In genomic region chr11:108647701-108648527, GRCh38 we compare ENCODE assay signal across 1 cellular context.
A peak's percentile ranks its signal among the peaks of the same experiment; 100 is the strongest.
TF ChIP-seq lines count a peak whose summit lies in the region.

No MANE protein-coding gene starts in this region.

TF ChIP-seq in HepG2, 621 proteins besides CTCF, POLR2A, EP300 and RAD21 (continued from another document):
- TF ChIP-seq, protein P1, sequence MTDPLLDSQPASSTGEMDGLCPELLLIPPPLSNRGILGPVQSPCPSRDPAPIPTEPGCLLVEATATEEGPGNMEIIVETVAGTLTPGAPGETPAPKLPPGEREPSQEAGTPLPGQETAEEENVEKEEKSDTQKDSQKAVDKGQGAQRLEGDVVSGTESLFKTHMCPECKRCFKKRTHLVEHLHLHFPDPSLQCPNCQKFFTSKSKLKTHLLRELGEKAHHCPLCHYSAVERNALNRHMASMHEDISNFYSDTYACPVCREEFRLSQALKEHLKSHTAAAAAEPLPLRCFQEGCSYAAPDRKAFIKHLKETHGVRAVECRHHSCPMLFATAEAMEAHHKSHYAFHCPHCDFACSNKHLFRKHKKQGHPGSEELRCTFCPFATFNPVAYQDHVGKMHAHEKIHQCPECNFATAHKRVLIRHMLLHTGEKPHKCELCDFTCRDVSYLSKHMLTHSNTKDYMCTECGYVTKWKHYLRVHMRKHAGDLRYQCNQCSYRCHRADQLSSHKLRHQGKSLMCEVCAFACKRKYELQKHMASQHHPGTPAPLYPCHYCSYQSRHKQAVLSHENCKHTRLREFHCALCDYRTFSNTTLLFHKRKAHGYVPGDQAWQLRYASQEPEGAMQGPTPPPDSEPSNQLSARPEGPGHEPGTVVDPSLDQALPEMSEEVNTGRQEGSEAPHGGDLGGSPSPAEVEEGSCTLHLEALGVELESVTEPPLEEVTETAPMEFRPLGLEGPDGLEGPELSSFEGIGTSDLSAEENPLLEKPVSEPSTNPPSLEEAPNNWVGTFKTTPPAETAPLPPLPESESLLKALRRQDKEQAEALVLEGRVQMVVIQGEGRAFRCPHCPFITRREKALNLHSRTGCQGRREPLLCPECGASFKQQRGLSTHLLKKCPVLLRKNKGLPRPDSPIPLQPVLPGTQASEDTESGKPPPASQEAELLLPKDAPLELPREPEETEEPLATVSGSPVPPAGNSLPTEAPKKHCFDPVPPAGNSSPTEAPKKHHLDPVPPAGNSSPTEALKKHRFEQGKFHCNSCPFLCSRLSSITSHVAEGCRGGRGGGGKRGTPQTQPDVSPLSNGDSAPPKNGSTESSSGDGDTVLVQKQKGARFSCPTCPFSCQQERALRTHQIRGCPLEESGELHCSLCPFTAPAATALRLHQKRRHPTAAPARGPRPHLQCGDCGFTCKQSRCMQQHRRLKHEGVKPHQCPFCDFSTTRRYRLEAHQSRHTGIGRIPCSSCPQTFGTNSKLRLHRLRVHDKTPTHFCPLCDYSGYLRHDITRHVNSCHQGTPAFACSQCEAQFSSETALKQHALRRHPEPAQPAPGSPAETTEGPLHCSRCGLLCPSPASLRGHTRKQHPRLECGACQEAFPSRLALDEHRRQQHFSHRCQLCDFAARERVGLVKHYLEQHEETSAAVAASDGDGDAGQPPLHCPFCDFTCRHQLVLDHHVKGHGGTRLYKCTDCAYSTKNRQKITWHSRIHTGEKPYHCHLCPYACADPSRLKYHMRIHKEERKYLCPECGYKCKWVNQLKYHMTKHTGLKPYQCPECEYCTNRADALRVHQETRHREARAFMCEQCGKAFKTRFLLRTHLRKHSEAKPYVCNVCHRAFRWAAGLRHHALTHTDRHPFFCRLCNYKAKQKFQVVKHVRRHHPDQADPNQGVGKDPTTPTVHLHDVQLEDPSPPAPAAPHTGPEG (CRISPR knock-in tag; IDR thresholded peaks at IDR 0.05) = no peak
- TF ChIP-seq RFXANK (CRISPR knock-in tag; IDR thresholded peaks at IDR 0.05) (0 out of 2 replicates have a peak, but pooled peaks have one; percentile 51), ZBED4 (CRISPR knock-in tag; IDR thresholded peaks at IDR 0.05; ENCODE audit: borderline replicate concordance) (peak; percentile 49; the same call in 1 of the 2 replicates), PPARG (CRISPR knock-in tag; conservative IDR thresholded peaks at IDR 0.05) (0 out of 2 replicates have a peak, but pooled peaks have one; percentile 20), TEAD3 (CRISPR knock-in tag; optimal IDR thresholded peaks at IDR 0.05; ENCODE audit: borderline replicate concordance) (peak; percentile 19), SMC3 (IDR thresholded peaks at IDR 0.05; ENCODE audit: low read length) (peak; percentile 87)
- TF ChIP-seq, protein P2, sequence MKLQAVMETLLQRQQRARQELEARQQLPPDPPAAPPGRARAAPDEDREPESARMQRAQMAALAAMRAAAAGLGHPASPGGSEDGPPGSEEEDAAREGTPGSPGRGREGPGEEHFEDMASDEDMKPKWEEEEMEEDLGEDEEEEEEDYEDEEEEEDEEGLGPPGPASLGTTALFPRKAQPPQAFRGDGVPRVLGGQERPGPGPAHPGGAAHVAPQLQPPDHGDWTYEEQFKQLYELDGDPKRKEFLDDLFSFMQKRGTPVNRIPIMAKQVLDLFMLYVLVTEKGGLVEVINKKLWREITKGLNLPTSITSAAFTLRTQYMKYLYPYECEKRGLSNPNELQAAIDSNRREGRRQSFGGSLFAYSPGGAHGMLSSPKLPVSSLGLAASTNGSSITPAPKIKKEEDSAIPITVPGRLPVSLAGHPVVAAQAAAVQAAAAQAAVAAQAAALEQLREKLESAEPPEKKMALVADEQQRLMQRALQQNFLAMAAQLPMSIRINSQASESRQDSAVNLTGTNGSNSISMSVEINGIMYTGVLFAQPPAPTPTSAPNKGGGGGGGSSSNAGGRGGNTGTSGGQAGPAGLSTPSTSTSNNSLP (IDR thresholded peaks at IDR 0.05; ENCODE audit: low read depth, low read length) = 0 out of 2 replicates have a peak, but pooled peaks have one; percentile 9
